ENCODE assay signal across 9 cellular contexts in genomic region chr2:172442072-172442895, GRCh38. TPM values are rescaled to one million over a fixed set of nuclear protein-coding genes. Genes with fewer than 3 reads are reported as not detected.
DNase-seq lines count a peak whose midpoint lies in the region; ATAC-seq and TF ChIP-seq lines count a peak whose summit lies in the region.
"Had no signal": no experiment of that assay in that cellular context is flagged by ENCODE, and none has a peak within 500 bp of the region (broad histone marks: within the 10 kb centered on the region; RNA-seq: fewer than 3 reads in every experiment).

No MANE protein-coding gene starts in this region.

- DNase-seq in SIG-M5 treated with dmso at 0.1 percent for 504 hours (lab: John Stamatoyannopoulos, UW; ENCODE audit: unreplicated experiment) (peak; percentile 57), SIG-M5 (lab: John Stamatoyannopoulos, UW) (no peak), renal cortical epithelial cell (ENCODE audit: low read depth) (peak; percentile 97), glutamatergic neuron (no peak)
- no peak for DNase-seq in effector memory CD8-positive, alpha-beta T cell
- DNase-seq: DND-41 had no signal

- H3K27ac Mint-ChIP-seq in effector memory CD8-positive, alpha-beta T cell: peak overlapping the region in 1 of 2 donors; percentile 18
- no peak overlapping the region for H3K27ac Mint-ChIP-seq in glutamatergic neuron (ENCODE audit: unreplicated experiment)

- no peak for TF ChIP-seq CTCF in VCaP (conservative IDR thresholded peaks at IDR 0.05)
- TF ChIP-seq CTCF in glutamatergic neuron (IDR thresholded peaks at IDR 0.05; ENCODE audit: partially characterized antibody, unreplicated experiment): no peak

- no peaks in the 10 kb centered on the region for H3K27me3 Mint-ChIP-seq in effector memory CD8-positive, alpha-beta T cell
- H3K27me3 Mint-ChIP-seq in glutamatergic neuron (ENCODE audit: unreplicated experiment): no peaks in the 10 kb centered on the region

- H3K36me3 Mint-ChIP-seq in effector memory CD8-positive, alpha-beta T cell (ENCODE audit: insufficient read depth): peaks cover 3% of the 10 kb centered on the region
- H3K36me3 Mint-ChIP-seq in glutamatergic neuron (ENCODE audit: unreplicated experiment): no peaks in the 10 kb centered on the region

- H3K9me3 Mint-ChIP-seq in effector memory CD8-positive, alpha-beta T cell: no peaks in the 10 kb centered on the region
- H3K9me3 Mint-ChIP-seq in glutamatergic neuron (ENCODE audit: unreplicated experiment): no peaks in the 10 kb centered on the region

- peak; percentile 23 for ATAC-seq in effector memory CD8-positive, alpha-beta T cell (replicated peaks)
- ATAC-seq in HG02623 (IDR thresholded peaks at IDR 0.05; ENCODE audit: unreplicated experiment): no peak
- no peak for ATAC-seq in HG03025 (IDR thresholded peaks at IDR 0.05; ENCODE audit: low FRiP score, unreplicated experiment)

- H3K4me1 Mint-ChIP-seq in effector memory CD8-positive, alpha-beta T cell (ENCODE audit: low read depth in 2 of 2): peaks cover 28 to 37% of the 10 kb centered on the region in 2 donors
- no peaks in the 10 kb centered on the region for H3K4me1 Mint-ChIP-seq in glutamatergic neuron (ENCODE audit: low read depth, unreplicated experiment)

- peak overlapping the region; percentile 30 to 56 for H3K4me3 Mint-ChIP-seq in effector memory CD8-positive, alpha-beta T cell
- H3K4me3 Mint-ChIP-seq in glutamatergic neuron (ENCODE audit: unreplicated experiment): no peak overlapping the region

- peak overlapping the region; percentile 90 for H3K27ac ChIP-seq in VCaP

RNA-seq across cellular contexts. Expression of gene ITGA6, which starts 14.9 kb away (rescaled TPM):
- total RNA-seq in renal cortical epithelial cell: 16.6 and 84.9 TPM in 2 replicates
- 0.81 TPM for total RNA-seq in glutamatergic neuron (ENCODE audit: unreplicated experiment)

Comparison
In these comparisons a context has a peak if more than half of its experiments do, and no peak if none do; other contexts are left out.
1. DNase-seq: peak in SIG-M5 treated with dmso at 0.1 percent for 504 hours (single experiment) and renal cortical epithelial cell (single experiment); none in SIG-M5 (single experiment), effector memory CD8-positive, alpha-beta T cell (0 of 3) and glutamatergic neuron (single experiment).